In genomic region chr19:1859319-1859718, GRCh38 we compare ENCODE assay signal across 6 cellular contexts. TPM values are rescaled to one million over a fixed set of nuclear protein-coding genes. Genes with fewer than 3 reads are reported as not detected.
DNase-seq lines count a peak whose midpoint lies in the region; TF ChIP-seq lines count a peak whose summit lies in the region.

No MANE protein-coding gene starts in this region.

- H3K4me1 Mint-ChIP-seq in glutamatergic neuron (ENCODE audit: low read depth, unreplicated experiment) = peaks cover 9% of the 10 kb centered on the region

- POLR2A ChIA-PET in AG04450 (lab: Yijun Ruan, JAX) = no interaction called here

- CTCF ChIA-PET in AG04450 (lab: Charles Lee) = no interaction called here

- no peaks in the 10 kb centered on the region for H3K27me3 ChIP-seq in AG04450 (ENCODE audit: control insufficient read depth, insufficient read depth, low read length)

- H3K27me3 Mint-ChIP-seq in glutamatergic neuron (ENCODE audit: unreplicated experiment) = peaks cover 18% of the 10 kb centered on the region

- no peaks in the 10 kb centered on the region; the same call in 1 of the 2 replicates for H3K9me3 ChIP-seq in AG04450 (ENCODE audit: control insufficient read depth, insufficient read depth, low read length)

- H3K4me3 ChIP-seq in AG04450 (ENCODE audit: low read depth, low read length) = 0 out of 2 replicates have a peak overlapping the region, but pooled peaks have one; percentile 2

- H3K27ac Mint-ChIP-seq in glutamatergic neuron (ENCODE audit: unreplicated experiment) = peak overlapping the region; percentile 79

- DNase-seq in AG04450 (ENCODE audit: low read depth, low spot score) = no peak
- DNase-seq in NCI-H82 treated with DMSO at 0.1 percent for 48 hours (lab: John Stamatoyannopoulos, UW; ENCODE audit: unreplicated experiment) = peak; percentile 89
- no peak for DNase-seq in glutamatergic neuron
- DNase-seq in GM19238 (ENCODE audit: insufficient read length, low spot score) = no peak
- DNase-seq in effector CD8-positive, alpha-beta T cell (lab: John Stamatoyannopoulos, UW) = no peak
- DNase-seq in COLO668 (lab: John Stamatoyannopoulos, UW; ENCODE audit: unreplicated experiment) = no peak

- no peaks in the 10 kb centered on the region for H3K36me3 Mint-ChIP-seq in glutamatergic neuron (ENCODE audit: unreplicated experiment)

- peak overlapping the region; percentile 82 for H3K4me3 Mint-ChIP-seq in glutamatergic neuron (ENCODE audit: unreplicated experiment)

- no peak overlapping the region for H3K27ac ChIP-seq in AG04450 (ENCODE audit: low read depth, low read length)

- TF ChIP-seq CTCF in AG04450 (IDR thresholded peaks at IDR 0.05; ENCODE audit: low read depth, low read length) (no peak), glutamatergic neuron (IDR thresholded peaks at IDR 0.05; ENCODE audit: partially characterized antibody, unreplicated experiment) (no peak)

- H3K9me3 Mint-ChIP-seq in glutamatergic neuron (ENCODE audit: unreplicated experiment) = peaks cover 22% of the 10 kb centered on the region

RNA-seq across cellular contexts. Expression of gene KLF16, which starts 4.1 kb away (rescaled TPM):
- 3.4 and 4.4 TPM in 2 replicates for polyA plus RNA-seq in AG04450 (2011; rRNA removed)
- polyA minus RNA-seq in AG04450 (2011; rRNA and poly(A)+ RNA removed) = 2.7 and 3.0 TPM in 2 replicates
- 30.6 TPM for total RNA-seq in glutamatergic neuron (ENCODE audit: unreplicated experiment)

RNA-seq across cellular contexts. Expression of gene REXO1, which starts 11.0 kb away (rescaled TPM):
- polyA plus RNA-seq in AG04450 (2011; rRNA removed) = 5.4 and 8.4 TPM in 2 replicates
- 7.1 and 9.0 TPM in 2 replicates for polyA minus RNA-seq in AG04450 (2011; rRNA and poly(A)+ RNA removed)
- total RNA-seq in glutamatergic neuron (ENCODE audit: unreplicated experiment) = 65.7 TPM

RNA-seq across cellular contexts. Expression of gene ABHD17A, which starts 26.0 kb away (rescaled TPM):
- polyA plus RNA-seq in AG04450 (2011; rRNA removed) = 30.8 and 54.5 TPM in 2 replicates
- polyA minus RNA-seq in AG04450 (2011; rRNA and poly(A)+ RNA removed) = 8.1 TPM in 2 replicates
- 75.1 TPM for total RNA-seq in glutamatergic neuron (ENCODE audit: unreplicated experiment)

RNA-seq across cellular contexts. Expression of gene ADAT3, which starts 45.9 kb away (rescaled TPM):
- polyA plus RNA-seq in AG04450 (2011; rRNA removed) = 0.35 and 0.55 TPM in 2 replicates
- polyA minus RNA-seq in AG04450 (2011; rRNA and poly(A)+ RNA removed) = 0.17 and 0.37 TPM in 2 replicates
- total RNA-seq in glutamatergic neuron (ENCODE audit: unreplicated experiment) = 10.9 TPM

RNA-seq across cellular contexts. Expression of gene SCAMP4, which starts 45.9 kb away (rescaled TPM):
- 6.7 and 10.7 TPM in 2 replicates for polyA plus RNA-seq in AG04450 (2011; rRNA removed)
- polyA minus RNA-seq in AG04450 (2011; rRNA and poly(A)+ RNA removed) = 9.7 and 12.6 TPM in 2 replicates
- 66.3 TPM for total RNA-seq in glutamatergic neuron (ENCODE audit: unreplicated experiment)
